10 cellular contexts compared by ENCODE assay signal in the genomic region with DNA sequence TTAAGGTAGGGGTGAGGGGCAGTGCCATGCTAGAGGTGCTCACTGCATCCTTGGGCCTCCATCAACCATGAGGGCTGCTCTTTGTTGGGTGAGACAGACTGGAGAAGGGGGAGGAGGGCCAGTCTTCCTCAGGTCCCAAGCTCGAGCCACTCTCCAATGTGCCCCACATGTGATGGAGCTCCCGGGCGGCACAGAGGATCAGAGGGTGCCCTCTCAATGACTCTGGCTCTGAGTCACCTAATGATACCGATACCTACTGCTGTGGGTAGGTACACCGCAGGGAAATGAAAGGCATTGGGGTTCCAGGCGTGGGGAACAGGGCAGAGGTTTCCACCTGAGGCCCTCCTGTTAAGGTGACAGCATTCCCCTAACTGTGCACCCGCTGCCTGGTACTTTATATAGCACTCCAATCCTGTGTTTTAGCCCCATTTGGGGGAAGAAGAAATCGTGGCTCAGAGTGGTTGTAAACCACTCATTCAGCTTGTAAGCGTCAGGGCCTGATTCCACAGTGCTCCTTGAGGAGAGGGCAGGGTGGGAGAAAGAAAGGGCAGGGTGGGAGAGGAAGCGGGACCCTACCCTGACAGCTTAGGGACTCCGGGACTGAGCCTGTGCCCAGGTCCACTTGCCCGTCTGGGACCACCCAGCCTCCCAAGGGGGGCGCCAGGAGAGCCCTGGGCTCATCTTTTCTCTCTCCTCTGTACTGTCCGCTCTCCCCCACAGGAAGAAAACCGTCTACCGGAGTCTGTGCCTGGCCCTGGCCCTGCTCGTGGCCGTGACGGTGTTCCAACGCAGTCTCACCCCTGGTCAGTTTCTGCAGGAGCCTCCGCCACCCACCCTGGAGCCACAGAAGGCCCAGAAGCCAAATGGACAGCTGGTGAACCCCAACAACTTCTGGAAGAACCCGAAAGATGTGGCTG. TPM values are rescaled to one million over a fixed set of nuclear protein-coding genes. Genes with fewer than 3 reads are reported as not detected.
DNase-seq lines count a peak whose midpoint lies in the region; ATAC-seq lines count a peak whose summit lies in the region.
"Had no signal": no experiment of that assay in that cellular context is flagged by ENCODE, and none has a peak within 500 bp of the region (broad histone marks: within the 10 kb centered on the region; RNA-seq: fewer than 3 reads in every experiment).

No MANE protein-coding gene starts in this region.

- H3K4me3 Mint-ChIP-seq in activated naive CD4-positive, alpha-beta T cell treated with anti-CD3 and anti-CD28 coated beads, Interleukin-2, amount 50 U/mL, for 24 hours: peak overlapping the region; percentile 57
- H3K4me3 Mint-ChIP-seq in T-helper 17 cell: peak overlapping the region; percentile 74
- peak overlapping the region; percentile 47 for H3K4me3 Mint-ChIP-seq in stimulated activated naive CD8-positive, alpha-beta T cell treated with anti-CD3 and anti-CD28 coated beads, Interleukin-15, Interleukin-2, amounts not matched to agents 100 ng/mL and 50 ng/mL, for 24 hours

- ATAC-seq in T-helper 17 cell: no peak
- no peak for ATAC-seq in GM21528 (IDR thresholded peaks at IDR 0.05; ENCODE audit: low FRiP score, unreplicated experiment)

- H3K36me3 Mint-ChIP-seq in activated naive CD4-positive, alpha-beta T cell treated with anti-CD3 and anti-CD28 coated beads, Interleukin-2, amount 50 U/mL, for 24 hours: no peaks in the 10 kb centered on the region
- peaks cover 2% of the 10 kb centered on the region for H3K36me3 Mint-ChIP-seq in T-helper 17 cell (ENCODE audit: low read depth)
- no peaks in the 10 kb centered on the region for H3K36me3 Mint-ChIP-seq in stimulated activated naive CD8-positive, alpha-beta T cell treated with anti-CD3 and anti-CD28 coated beads, Interleukin-15, Interleukin-2, amounts not matched to agents 100 ng/mL and 50 ng/mL, for 24 hours (ENCODE audit: low read depth)

- no peaks in the 10 kb centered on the region for H3K9me3 Mint-ChIP-seq in activated naive CD4-positive, alpha-beta T cell treated with anti-CD3 and anti-CD28 coated beads, Interleukin-2, amount 50 U/mL, for 24 hours
- no peaks in the 10 kb centered on the region for H3K9me3 Mint-ChIP-seq in stimulated activated naive CD8-positive, alpha-beta T cell treated with anti-CD3 and anti-CD28 coated beads, Interleukin-15, Interleukin-2, amounts not matched to agents 100 ng/mL and 50 ng/mL, for 24 hours

- peaks cover 23% of the 10 kb centered on the region for H3K27me3 Mint-ChIP-seq in activated naive CD4-positive, alpha-beta T cell treated with anti-CD3 and anti-CD28 coated beads, Interleukin-2, amount 50 U/mL, for 24 hours
- peaks cover 61% of the 10 kb centered on the region for H3K27me3 Mint-ChIP-seq in T-helper 17 cell
- H3K27me3 Mint-ChIP-seq in stimulated activated naive CD8-positive, alpha-beta T cell treated with anti-CD3 and anti-CD28 coated beads, Interleukin-15, Interleukin-2, amounts not matched to agents 100 ng/mL and 50 ng/mL, for 24 hours: peaks cover 15% of the 10 kb centered on the region

- peaks cover 8% of the 10 kb centered on the region for H3K4me1 Mint-ChIP-seq in activated naive CD4-positive, alpha-beta T cell treated with anti-CD3 and anti-CD28 coated beads, Interleukin-2, amount 50 U/mL, for 24 hours
- H3K4me1 Mint-ChIP-seq in T-helper 17 cell: peaks cover 14% of the 10 kb centered on the region
- peaks cover 38% of the 10 kb centered on the region for H3K4me1 Mint-ChIP-seq in stimulated activated naive CD8-positive, alpha-beta T cell treated with anti-CD3 and anti-CD28 coated beads, Interleukin-15, Interleukin-2, amounts not matched to agents 100 ng/mL and 50 ng/mL, for 24 hours (ENCODE audit: low read depth)

- no peak for DNase-seq in activated naive CD4-positive, alpha-beta T cell (lab: John Stamatoyannopoulos, UW)
- DNase-seq in T-helper 17 cell: no peak
- DNase-seq in islet precursor cell: peak; percentile 50
- no peak for DNase-seq in NCI-H2227 (lab: John Stamatoyannopoulos, UW; ENCODE audit: unreplicated experiment)
- no peak for DNase-seq in activated CD4-positive, alpha-beta T cell treated with anti-CD3 and anti-CD28 coated beads for 4 hours
- DNase-seq: activated CD4-positive, alpha-beta T cell treated with anti-CD3 and anti-CD28 coated beads for 1 hour; NCI-H1092 treated with DMSO at 0.1 percent for 48 hours had no signal

- H3K27ac Mint-ChIP-seq in activated naive CD4-positive, alpha-beta T cell treated with anti-CD3 and anti-CD28 coated beads, Interleukin-2, amount 50 U/mL, for 24 hours: no peak overlapping the region
- no peak overlapping the region for H3K27ac Mint-ChIP-seq in T-helper 17 cell
- H3K27ac Mint-ChIP-seq in stimulated activated naive CD8-positive, alpha-beta T cell treated with anti-CD3 and anti-CD28 coated beads, Interleukin-15, Interleukin-2, amounts not matched to agents 100 ng/mL and 50 ng/mL, for 24 hours: no peak overlapping the region

- no peaks in the 10 kb centered on the region for H3K9me3 ChIP-seq in T-helper 17 cell (ENCODE audit: control insufficient read depth, low read length, poor library complexity, severe bottlenecking)

RNA-seq across cellular contexts. Expression of gene B3GNT7, which starts 1.8 kb away (rescaled TPM):
- under 1 TPM; 0.22 to 0.37 TPM for total RNA-seq in T-helper 17 cell
